Comparison of ENCODE assay signal across 13 cellular contexts in the genomic region with DNA sequence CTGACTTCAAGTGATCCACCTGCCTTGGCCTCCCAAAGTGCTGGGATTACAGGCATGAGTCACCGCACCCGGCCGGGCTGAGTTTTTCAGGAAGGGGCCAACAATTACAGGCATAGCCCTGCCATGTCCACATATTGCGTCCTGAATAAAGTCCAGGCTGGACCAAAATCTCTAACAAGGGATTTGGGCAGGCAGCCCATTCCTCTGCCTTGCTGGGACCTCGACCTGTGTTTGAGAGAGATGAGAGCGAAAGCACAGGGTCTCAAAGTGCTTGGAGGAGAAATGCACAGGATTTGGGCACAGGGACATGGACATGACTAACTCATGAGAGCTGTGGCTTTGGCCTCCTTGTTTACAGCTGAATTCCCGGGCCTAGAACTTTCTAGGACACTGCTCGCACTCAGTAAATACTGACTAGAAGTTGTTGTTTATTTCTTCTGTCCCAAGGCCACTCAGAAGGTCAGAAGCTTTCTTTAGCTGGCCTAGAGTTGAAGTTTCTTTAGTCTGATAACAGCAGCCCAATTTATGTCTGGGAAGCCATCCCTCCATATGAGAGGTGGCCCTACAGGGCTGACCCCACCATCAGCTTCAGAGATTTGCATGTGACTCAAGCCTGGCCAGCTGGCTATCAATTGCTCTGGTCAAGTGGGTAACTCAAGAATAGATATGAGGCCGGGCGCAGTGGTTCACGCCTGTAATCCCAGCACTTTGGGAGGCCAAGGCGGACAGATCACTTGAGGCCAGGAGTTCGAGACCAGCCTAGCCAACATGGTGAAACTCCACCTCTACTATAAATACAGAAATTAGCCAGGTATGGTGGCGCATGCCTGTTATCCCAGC. TPM values are rescaled to one million over a fixed set of nuclear protein-coding genes. Genes with fewer than 3 reads are reported as not detected.
DNase-seq lines count a peak whose midpoint lies in the region; ATAC-seq and TF ChIP-seq lines count a peak whose summit lies in the region.
"Had no signal": no experiment of that assay in that cellular context is flagged by ENCODE, and none has a peak within 500 bp of the region (broad histone marks: within the 10 kb centered on the region; RNA-seq: fewer than 3 reads in every experiment).

No MANE protein-coding gene starts in this region.

- H4K5ac ChIP-seq in IMR-90 (ENCODE audit: low read depth, low read length) = no peak overlapping the region

- no peak overlapping the region for H3K14ac ChIP-seq in IMR-90 (replicated peaks; ENCODE audit: low read depth, low read length)

- H3K4me2 ChIP-seq in IMR-90 (ENCODE audit: low read depth, low read length) (no peak overlapping the region), smooth muscle cell (no peak overlapping the region)

- peaks cover 4% of the 10 kb centered on the region for H3K36me3 ChIP-seq in IMR-90 (ENCODE audit: control insufficient read depth, insufficient read depth, low read length)
- peaks cover 0 to 36% of the 10 kb centered on the region in 2 donors for H3K36me3 ChIP-seq in left lung
- no peaks in the 10 kb centered on the region for H3K36me3 ChIP-seq in suprapubic skin
- no peaks in the 10 kb centered on the region for H3K36me3 ChIP-seq in smooth muscle cell (ENCODE audit: low read depth)

- H3K4me1 Mint-ChIP-seq in activated naive CD8-positive, alpha-beta T cell treated with anti-CD3 and anti-CD28 coated beads for 36 hours = peaks cover 8% of the 10 kb centered on the region

- DNase-seq in IMR-90 = peak; percentile 19
- peak; percentile 58 for DNase-seq in dermis blood vessel endothelial cell
- DNase-seq in left lung = no peak
- no peak for DNase-seq in suprapubic skin (ENCODE audit: low spot score in 2 of 2)
- no peak for DNase-seq in activated naive CD8-positive, alpha-beta T cell treated with anti-CD3 and anti-CD28 coated beads for 36 hours
- no peak for DNase-seq in DMS53 treated with DMSO at 0.1 percent for 48 hours (lab: John Stamatoyannopoulos, UW; ENCODE audit: unreplicated experiment)
- no peak for DNase-seq in smooth muscle cell (lab: John Stamatoyannopoulos, UW; ENCODE audit: unreplicated experiment)
- DNase-seq: amygdala, head of caudate nucleus, Kasumi-1, NCI-H524 had no signal

- ATAC-seq in IMR-90 (ENCODE audit: low read depth) (peak; percentile 68), left lung (peak; percentile 36), GM21825 (IDR thresholded peaks at IDR 0.05; ENCODE audit: unreplicated experiment) (no peak)

- TF ChIP-seq EP300 in suprapubic skin (IDR thresholded peaks at IDR 0.05) = no peak

- H3K79me2 ChIP-seq in smooth muscle cell (ENCODE audit: low read depth) = peaks cover 8% of the 10 kb centered on the region

- no peak overlapping the region for H2AFZ ChIP-seq in IMR-90 (replicated peaks; ENCODE audit: low read length, poor library complexity)
- no peak overlapping the region for H2AFZ ChIP-seq in smooth muscle cell (ENCODE audit: low read depth)

- 88% methylated on average over 5 of the region's 14 CpGs; no CpG with 5 or more reads in 1 of the 2 experiments for WGBS in IMR-90 (ENCODE audit: extremely low coverage in 2 of 2, insufficient read length in 1 of 2), 2 experiments
- WGBS in suprapubic skin = 76% methylated on average over 14 of the region's 14 CpGs
- WGBS in smooth muscle cell (ENCODE audit: low lambda C conversion rate) = 87% methylated on average over 14 of the region's 14 CpGs

- no peak overlapping the region for H2BK20ac ChIP-seq in IMR-90 (ENCODE audit: low read depth, low read length)

- H3F3A ChIP-seq in smooth muscle cell (ENCODE audit: low read depth) = no peaks in the 10 kb centered on the region

- no peaks in the 10 kb centered on the region for H3K27me3 ChIP-seq in IMR-90 (ENCODE audit: control insufficient read depth, insufficient read depth, low read length)
- H3K27me3 ChIP-seq in left lung = no peaks in the 10 kb centered on the region
- no peaks in the 10 kb centered on the region for H3K27me3 ChIP-seq in suprapubic skin
- no peaks in the 10 kb centered on the region for H3K27me3 ChIP-seq in smooth muscle cell (ENCODE audit: low read depth)

- no peak overlapping the region for H2BK5ac ChIP-seq in IMR-90 (ENCODE audit: low read depth, low read length, poor library complexity, severe bottlenecking)

- no peak for TF ChIP-seq RAD21 in IMR-90 (IDR thresholded peaks at IDR 0.05; ENCODE audit: low read length)

- intact Hi-C loops in IMR-90 (cut with micrococcal nuclease) (no loop called here), left lung (cut with DNase I) (no loop called here)

- H3K27ac Mint-ChIP-seq in activated naive CD8-positive, alpha-beta T cell treated with anti-CD3 and anti-CD28 coated beads for 36 hours = no peak overlapping the region
- H3K27ac Mint-ChIP-seq: B cell had no signal

- no peak overlapping the region for H3K4ac ChIP-seq in IMR-90 (ENCODE audit: low read depth, low read length)

- no peaks in the 10 kb centered on the region for H3K27me3 Mint-ChIP-seq in activated naive CD8-positive, alpha-beta T cell treated with anti-CD3 and anti-CD28 coated beads for 36 hours
- H3K27me3 Mint-ChIP-seq: B cell had no signal

- no peak overlapping the region for H3K23ac ChIP-seq in IMR-90 (ENCODE audit: low read depth, low read length)

- H3K9me1 ChIP-seq in IMR-90 (ENCODE audit: insufficient read depth, low read length) = peaks cover 8% of the 10 kb centered on the region

- CTCF ChIA-PET in IMR-90 (lab: Yijun Ruan, JAX) = no interaction called here

- H4K20me1 ChIP-seq in IMR-90 (ENCODE audit: insufficient read depth, low read length) (peaks cover 33% of the 10 kb centered on the region), smooth muscle cell (ENCODE audit: low read depth) (peaks cover 74% of the 10 kb centered on the region)

- H4K8ac ChIP-seq in IMR-90 (ENCODE audit: low read depth in 2 of 2, low read length in 2 of 2) = no peak overlapping the region

- H2BK15ac ChIP-seq in IMR-90 (ENCODE audit: low read depth, low read length) = no peak overlapping the region

- H2AK9ac ChIP-seq in IMR-90 (replicated peaks; ENCODE audit: low read depth, low read length, poor library complexity) = no peak overlapping the region

- TF ChIP-seq POLR2A in IMR-90 (IDR thresholded peaks at IDR 0.05; ENCODE audit: low read depth, low read length) (no peak), suprapubic skin (IDR thresholded peaks at IDR 0.05) (no peak)

- BruUV-seq in IMR-90 (replicated peaks; lab: Mats Ljungman, UMichigan) = no TSS peak

- no peak overlapping the region for H3K18ac ChIP-seq in IMR-90 (ENCODE audit: low read depth, low read length)

- TF ChIP-seq CTCF in IMR-90 (conservative IDR thresholded peaks at IDR 0.05; ENCODE audit: low read depth, low read length) (no peak), left lung (IDR thresholded peaks at IDR 0.05) (no peak), suprapubic skin (IDR thresholded peaks at IDR 0.05) (no peak), smooth muscle cell (IDR thresholded peaks at IDR 0.05; ENCODE audit: borderline replicate concordance, insufficient read depth, poor library complexity, severe bottlenecking) (no peak)

- no peak overlapping the region for H4K91ac ChIP-seq in IMR-90 (ENCODE audit: insufficient read depth, low read depth, low read length)

- no peak overlapping the region for H3K4me3 ChIP-seq in IMR-90 (ENCODE audit: insufficient read depth, low read depth, low read length)
- H3K4me3 ChIP-seq in left lung = no peak overlapping the region
- H3K4me3 ChIP-seq in suprapubic skin = no peak overlapping the region
- H3K4me3 ChIP-seq in smooth muscle cell = no peak overlapping the region

- POLR2A ChIA-PET in IMR-90 (lab: Charles Lee; ENCODE audit: unreplicated experiment) = no interaction called here

- H3K9ac ChIP-seq in IMR-90 (ENCODE audit: low read depth, low read length) (no peak overlapping the region), smooth muscle cell (ENCODE audit: low read depth) (no peak overlapping the region)

- H3K4me1 ChIP-seq in IMR-90 (ENCODE audit: control insufficient read depth, insufficient read depth, low read length) = peaks cover 10% of the 10 kb centered on the region; the same call in 1 of the 2 replicates
- H3K4me1 ChIP-seq in left lung = peaks cover 6 to 57% of the 10 kb centered on the region in 2 donors
- H3K4me1 ChIP-seq in suprapubic skin = peaks cover 22% of the 10 kb centered on the region
- H3K4me1 ChIP-seq in smooth muscle cell (ENCODE audit: low read depth) = peaks cover 6% of the 10 kb centered on the region

- no peak overlapping the region for H2BK120ac ChIP-seq in IMR-90 (ENCODE audit: low read depth, low read length)

- peaks cover 20 to 67% of the 10 kb centered on the region in 2 experiments for H3K79me1 ChIP-seq in IMR-90 (ENCODE audit: low read depth in 1 of 2, low read length in 2 of 2)

- H3K4me3 Mint-ChIP-seq in activated naive CD8-positive, alpha-beta T cell treated with anti-CD3 and anti-CD28 coated beads for 36 hours = no peak overlapping the region
- H3K4me3 Mint-ChIP-seq: B cell had no signal

- H3K9me3 Mint-ChIP-seq in activated naive CD8-positive, alpha-beta T cell treated with anti-CD3 and anti-CD28 coated beads for 36 hours = no peaks in the 10 kb centered on the region

- no peak overlapping the region for H2AK5ac ChIP-seq in IMR-90 (ENCODE audit: low read depth, low read length)

- dilution Hi-C loops in IMR-90 (cut with HindIII; ENCODE audit: low sequenced_read_pairs, unreplicated experiment) = no loop called here

- H3K27ac ChIP-seq in IMR-90 (ENCODE audit: insufficient read depth, low read length) = no peak overlapping the region
- peak overlapping the region in 1 of 2 donors; percentile 55 for H3K27ac ChIP-seq in left lung
- peak overlapping the region; percentile 34 for H3K27ac ChIP-seq in suprapubic skin
- no peak overlapping the region for H3K27ac ChIP-seq in smooth muscle cell (ENCODE audit: low read depth)

- in situ Hi-C loops in IMR-90 (cut with MboI; ENCODE audit: low sequenced_read_pairs) = no loop called here

- no peak overlapping the region for H3K56ac ChIP-seq in IMR-90 (ENCODE audit: extremely low read depth, insufficient read depth, low read length)

- H3K9me3 ChIP-seq in IMR-90 (ENCODE audit: control insufficient read depth, insufficient read depth, low read length) = no peaks in the 10 kb centered on the region
- no peaks in the 10 kb centered on the region for H3K9me3 ChIP-seq in left lung
- no peaks in the 10 kb centered on the region for H3K9me3 ChIP-seq in suprapubic skin
- H3K9me3 ChIP-seq in smooth muscle cell (replicated peaks; ENCODE audit: low read depth) = no peaks in the 10 kb centered on the region

- peaks cover 12% of the 10 kb centered on the region for H3K36me3 Mint-ChIP-seq in activated naive CD8-positive, alpha-beta T cell treated with anti-CD3 and anti-CD28 coated beads for 36 hours

TF ChIP-seq in IMR-90, 13 proteins besides CTCF, POLR2A, EP300 and RAD21 (continues in another document):
- no peak for TF ChIP-seq NFE2L2 (IDR thresholded peaks at IDR 0.05; ENCODE audit: low read depth, low read length)

RNA-seq across cellular contexts. Expression of a gene that starts 11.7 kb away (rescaled TPM):
- total RNA-seq in IMR-90 (2012; rRNA removed) (15.0 and 15.2 TPM in 2 replicates), dermis blood vessel endothelial cell (29.8 and 49.1 TPM in 2 replicates), left lung (10 to 100 TPM; 37.8 to 47.8 TPM), suprapubic skin (10 to 100 TPM; 18.4 to 25.8 (median 25.0) TPM), smooth muscle cell (13.3 and 16.4 TPM in 2 replicates)
- polyA plus RNA-seq in IMR-90 (2012; rRNA removed) (24.7 and 25.7 TPM in 2 replicates), smooth muscle cell (19.9 and 23.4 TPM in 2 replicates)
- polyA plus RNA-seq in IMR-90 (2012; cell fraction: cytosol; rRNA removed) = 22.6 and 26.2 TPM in 2 replicates
- polyA plus RNA-seq in IMR-90 (2012; cell fraction: nucleus; rRNA removed; ENCODE audit: low replicate concordance) = 48.0 and 52.9 TPM in 2 replicates
- 10 to 100 TPM; 37.6 to 38.6 TPM for total RNA-seq in activated naive CD8-positive, alpha-beta T cell treated with anti-CD3 and anti-CD28 coated beads for 36 hours

Comparison
In these comparisons a context has a peak if more than half of its experiments do, and no peak if none do; other contexts are left out.
1. DNase-seq: peak in IMR-90 (single experiment) and dermis blood vessel endothelial cell (single experiment); none in left lung (0 of 2), suprapubic skin (0 of 2), activated naive CD8-positive, alpha-beta T cell treated with anti-CD3 and anti-CD28 coated beads for 36 hours (single experiment), DMS53 treated with DMSO at 0.1 percent for 48 hours (single experiment) and smooth muscle cell (single experiment).